Comparison of ENCODE assay signal across 26 cellular contexts in the genomic region with DNA sequence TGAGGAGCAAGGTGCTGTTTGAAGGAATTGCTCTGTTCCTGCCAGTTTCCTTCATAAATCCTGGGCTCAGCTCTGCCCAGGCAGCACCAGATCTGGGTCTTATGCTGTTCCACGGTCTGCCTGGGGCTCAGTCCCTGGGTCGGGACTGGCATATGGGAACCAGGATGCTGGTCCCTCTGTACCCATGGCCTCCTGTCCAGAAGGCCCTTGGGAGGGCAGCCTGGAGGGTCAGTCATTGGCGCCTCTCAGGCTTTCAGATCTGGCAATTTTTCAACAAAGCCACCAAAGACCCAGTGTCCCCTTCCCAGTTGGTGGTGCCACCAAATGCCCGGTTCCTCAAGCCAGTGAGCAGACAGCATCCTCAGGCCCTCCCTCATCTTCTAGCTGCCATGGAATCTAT.
"Had no signal": no experiment of that assay in that cellular context is flagged by ENCODE, and none has a peak within 500 bp of the region (broad histone marks: within the 10 kb centered on the region; RNA-seq: fewer than 3 reads in every experiment).

No MANE protein-coding gene starts in this region.

- H3K4me1 Mint-ChIP-seq: activated CD4-positive, alpha-beta memory T cell treated with anti-CD3 and anti-CD28 coated beads, Interleukin-2, amount 10 ng/mL, durations not matched to agents 7 days and 5 days; activated CD4-positive, alpha-beta T cell treated with anti-CD3 and anti-CD28 coated beads, Interleukin-2, amount 10 ng/mL, durations not matched to agents 7 days and 5 days; activated naive CD4-positive, alpha-beta T cell treated with anti-CD3 and anti-CD28 coated beads, Interleukin-2, amount 10 ng/mL, durations not matched to agents 7 days and 5 days; activated naive CD8-positive, alpha-beta T cell treated with anti-CD3 and anti-CD28 coated beads, Interleukin-2, amount 10 ng/mL, durations not matched to agents 7 days and 5 days had no signal

- H3K36me3 ChIP-seq: ascending aorta, brain microvascular endothelial cell, colonic mucosa had no signal

- H3K27me3 ChIP-seq: ascending aorta, brain microvascular endothelial cell, colonic mucosa had no signal

- H3K9me3 Mint-ChIP-seq: activated CD4-positive, alpha-beta T cell treated with anti-CD3 and anti-CD28 coated beads, Interleukin-2, amount 10 ng/mL, durations not matched to agents 7 days and 5 days had no signal

- H3K27ac ChIP-seq: ascending aorta, brain microvascular endothelial cell, colonic mucosa had no signal

- H3K27ac Mint-ChIP-seq: activated CD4-positive, alpha-beta memory T cell treated with anti-CD3 and anti-CD28 coated beads, Interleukin-2, amount 10 ng/mL, durations not matched to agents 7 days and 5 days; activated CD4-positive, alpha-beta T cell treated with anti-CD3 and anti-CD28 coated beads, Interleukin-2, amount 10 ng/mL, durations not matched to agents 7 days and 5 days; activated naive CD4-positive, alpha-beta T cell treated with anti-CD3 and anti-CD28 coated beads, Interleukin-2, amount 10 ng/mL, durations not matched to agents 7 days and 5 days; activated naive CD4-positive, alpha-beta T cell treated with anti-CD3 and anti-CD28 coated beads, Interleukin-2, amount 50 U/mL, for 72 hours; activated naive CD8-positive, alpha-beta T cell treated with anti-CD3 and anti-CD28 coated beads, Interleukin-2, amount 10 ng/mL, durations not matched to agents 7 days and 5 days; activated T-cell treated with anti-CD3 and anti-CD28 coated beads, Interleukin-2, amount 50 U/mL, for 24 hours; activated T-cell treated with anti-CD3 and anti-CD28 coated beads, Interleukin-2, amount 50 U/mL, for 72 hours had no signal

- H3K4me3 ChIP-seq: ascending aorta, colonic mucosa had no signal

- FAIRE-seq: endometrium, endothelial cell of umbilical vein, frontal cortex had no signal

- ATAC-seq: activated naive CD4-positive, alpha-beta T cell treated with anti-CD3 and anti-CD28 coated beads, Interleukin-2, amount 50 U/mL, for 72 hours; activated T-cell treated with anti-CD3 and anti-CD28 coated beads, Interleukin-2, amount 50 U/mL, for 72 hours; esophagus mucosa had no signal

- H3K9me3 ChIP-seq: ascending aorta, colonic mucosa had no signal

- H3K36me3 Mint-ChIP-seq: activated naive CD4-positive, alpha-beta T cell treated with anti-CD3 and anti-CD28 coated beads, Interleukin-2, amount 10 ng/mL, durations not matched to agents 7 days and 5 days; activated naive CD4-positive, alpha-beta T cell treated with anti-CD3 and anti-CD28 coated beads, Interleukin-2, amount 50 U/mL, for 72 hours; activated naive CD8-positive, alpha-beta T cell treated with anti-CD3 and anti-CD28 coated beads, Interleukin-2, amount 10 ng/mL, durations not matched to agents 7 days and 5 days had no signal

- H3K4me3 Mint-ChIP-seq: activated CD4-positive, alpha-beta memory T cell treated with anti-CD3 and anti-CD28 coated beads, Interleukin-2, amount 10 ng/mL, durations not matched to agents 7 days and 5 days; activated CD4-positive, alpha-beta T cell treated with anti-CD3 and anti-CD28 coated beads, Interleukin-2, amount 10 ng/mL, durations not matched to agents 7 days and 5 days; activated naive CD4-positive, alpha-beta T cell treated with anti-CD3 and anti-CD28 coated beads, Interleukin-2, amount 10 ng/mL, durations not matched to agents 7 days and 5 days; activated naive CD8-positive, alpha-beta T cell treated with anti-CD3 and anti-CD28 coated beads, Interleukin-2, amount 10 ng/mL, durations not matched to agents 7 days and 5 days; activated T-cell treated with anti-CD3 and anti-CD28 coated beads, Interleukin-2, amount 50 U/mL, for 24 hours; activated T-cell treated with anti-CD3 and anti-CD28 coated beads, Interleukin-2, amount 50 U/mL, for 72 hours had no signal

- H3K4me1 ChIP-seq: ascending aorta, colonic mucosa had no signal

- DNase-seq: activated CD4-positive, alpha-beta memory T cell treated with anti-CD3 and anti-CD28 coated beads, Interleukin-2, amount 10 ng/mL, durations not matched to agents 7 days and 5 days; activated CD4-positive, alpha-beta T cell treated with anti-CD3 and anti-CD28 coated beads for 1 hour; activated CD4-positive, alpha-beta T cell treated with anti-CD3 and anti-CD28 coated beads for 4 hours; activated CD4-positive, alpha-beta T cell treated with anti-CD3 and anti-CD28 coated beads, Interleukin-2, amount 10 ng/mL, durations not matched to agents 7 days and 5 days; activated CD4-positive, alpha-beta T cell treated with anti-CD3 and anti-CD28 coated beads, Interleukin-2, amount 50 U/mL, for 4 hours; activated CD8-positive, alpha-beta memory T cell treated with anti-CD3 and anti-CD28 coated beads, Interleukin-2, amount 50 U/mL, for 48 hours; activated gamma-delta T cell; activated naive CD4-positive, alpha-beta T cell; activated naive CD4-positive, alpha-beta T cell treated with anti-CD3 and anti-CD28 coated beads, Interleukin-2, amount 10 ng/mL, durations not matched to agents 7 days and 5 days; activated naive CD8-positive, alpha-beta T cell treated with anti-CD3 and anti-CD28 coated beads, Interleukin-2, amount 10 ng/mL, durations not matched to agents 7 days and 5 days; activated T-cell treated with anti-CD3 and anti-CD28 coated beads for 4 hours; activated T-cell treated with anti-CD3 and anti-CD28 coated beads, Interleukin-2, amount 50 U/mL, for 24 hours; activated T-cell treated with anti-CD3 and anti-CD28 coated beads, Interleukin-2, amount 50 U/mL, for 72 hours; brain microvascular endothelial cell; caudate nucleus; colonic mucosa; effector CD8-positive, alpha-beta T cell; foreskin fibroblast; head of caudate nucleus; T-helper 2 cell had no signal
